In the genomic region with DNA sequence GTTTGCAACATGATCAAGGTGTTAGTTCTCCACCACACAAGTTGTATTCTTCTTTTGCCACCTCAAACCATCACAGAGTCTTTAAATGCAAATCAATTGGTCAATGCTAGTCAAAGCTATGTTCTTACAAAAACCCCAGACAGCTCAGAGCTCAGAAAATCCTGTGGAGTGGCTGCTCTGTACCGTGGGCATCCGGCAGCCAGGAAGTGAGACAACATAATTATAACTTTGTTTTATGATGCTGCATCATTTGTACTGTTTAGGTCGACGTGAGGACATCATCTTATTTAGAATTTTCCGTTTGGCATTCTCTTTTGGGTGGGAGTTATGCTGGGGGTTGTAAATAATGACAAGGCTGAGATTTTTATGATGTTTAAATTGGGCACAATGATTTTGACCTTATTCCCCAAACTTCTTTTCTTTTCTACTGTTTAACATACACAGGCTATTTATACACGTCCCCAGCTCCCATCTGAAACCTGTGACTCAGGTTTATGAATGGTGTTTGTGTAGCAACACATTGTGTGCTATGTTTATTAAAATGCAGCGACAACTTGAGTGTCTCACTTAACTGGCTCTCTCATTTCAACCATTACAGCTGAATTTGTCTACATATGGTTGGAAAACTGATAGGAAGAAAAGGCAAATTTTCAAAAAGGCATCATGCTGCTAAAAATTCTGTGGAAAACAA, we compare ENCODE assay signal across 12 cellular contexts.
DNase-seq lines count a peak whose midpoint lies in the region; ATAC-seq and TF ChIP-seq lines count a peak whose summit lies in the region.
"Had no signal": no experiment of that assay in that cellular context is flagged by ENCODE, and none has a peak within 500 bp of the region (broad histone marks: within the 10 kb centered on the region; RNA-seq: fewer than 3 reads in every experiment).

No MANE protein-coding gene starts in this region.

- H3K4me3 ChIP-seq in OCI-LY7 (ENCODE audit: low read depth, low read length, poor library complexity, severe bottlenecking): no peak overlapping the region
- H3K4me3 ChIP-seq in SJCRH30: no peak overlapping the region
- no peak overlapping the region for H3K4me3 ChIP-seq in mammary epithelial cell (replicated peaks in 1 of 3; ENCODE audit: insufficient read depth in 1 of 3, low read depth in 2 of 3, low read length in 3 of 3)
- H3K4me3 ChIP-seq: adrenal gland, sigmoid colon, uterus had no signal

- no peaks in the 10 kb centered on the region for H3K9me3 ChIP-seq in OCI-LY7 (ENCODE audit: low read length)
- no peaks in the 10 kb centered on the region for H3K9me3 ChIP-seq in SJCRH30 (replicated peaks)
- no peaks in the 10 kb centered on the region for H3K9me3 ChIP-seq in mammary epithelial cell (replicated peaks; ENCODE audit: insufficient read depth, low read length)
- H3K9me3 ChIP-seq: adrenal gland, sigmoid colon, uterus had no signal

- H2AFZ ChIP-seq in OCI-LY7 (ENCODE audit: low read length): no peak overlapping the region
- H2AFZ ChIP-seq in mammary epithelial cell (ENCODE audit: low read depth, low read length): no peak overlapping the region

- DNase-seq in OCI-LY7 (ENCODE audit: low spot score) (peak; percentile 4), SJCRH30 (no peak), mammary epithelial cell (no peak), NCI-H1436 (lab: John Stamatoyannopoulos, UW) (no peak)
- DNase-seq in activated CD8-positive, alpha-beta memory T cell treated with anti-CD3 and anti-CD28 coated beads, Interleukin-2, amount 50 U/mL, for 48 hours: no peak
- DNase-seq: activated CD4-positive, alpha-beta T cell treated with anti-CD3 and anti-CD28 coated beads, Interleukin-2, amount 50 U/mL, for 48 hours; adrenal gland; sigmoid colon; uterus had no signal

- no peaks in the 10 kb centered on the region for H3K4me1 ChIP-seq in OCI-LY7 (ENCODE audit: insufficient read depth, low read length, poor library complexity, severe bottlenecking)
- peaks cover 8% of the 10 kb centered on the region for H3K4me1 ChIP-seq in SJCRH30
- no peaks in the 10 kb centered on the region for H3K4me1 ChIP-seq in mammary epithelial cell (ENCODE audit: insufficient read depth, low read length)
- H3K4me1 ChIP-seq: adrenal gland, uterus had no signal

- 0 out of 2 replicates have a peak, but pooled peaks cover 8% of the 10 kb centered on the region for H3K27me3 ChIP-seq in SJCRH30
- H3K27me3 ChIP-seq in mammary epithelial cell (ENCODE audit: insufficient read depth, low read length): no peaks in the 10 kb centered on the region
- H3K27me3 ChIP-seq: adrenal gland, sigmoid colon, uterus had no signal

- H3K27ac ChIP-seq in OCI-LY7 (ENCODE audit: low read depth, low read length, poor library complexity, severe bottlenecking) (no peak overlapping the region), SJCRH30 (no peak overlapping the region), mammary epithelial cell (ENCODE audit: insufficient read depth, low read depth, low read length) (no peak overlapping the region)
- H3K27ac ChIP-seq: adrenal gland, sigmoid colon, uterus had no signal

- dilution Hi-C loops in mammary epithelial cell (cut with HindIII; ENCODE audit: low sequenced_read_pairs): no loop called here

- no peaks in the 10 kb centered on the region for H3K36me3 ChIP-seq in OCI-LY7 (ENCODE audit: insufficient read depth, low read length)
- H3K36me3 ChIP-seq in SJCRH30: no peaks in the 10 kb centered on the region
- no peaks in the 10 kb centered on the region for H3K36me3 ChIP-seq in mammary epithelial cell (ENCODE audit: insufficient read depth, low read length)
- H3K36me3 ChIP-seq: adrenal gland, sigmoid colon, uterus had no signal

- H3K4me2 ChIP-seq in OCI-LY7 (ENCODE audit: low read length) (no peak overlapping the region), mammary epithelial cell (ENCODE audit: insufficient read depth, low read depth, low read length) (no peak overlapping the region)

- H3K79me2 ChIP-seq in OCI-LY7 (ENCODE audit: insufficient read depth, low read depth, low read length) (no peaks in the 10 kb centered on the region), mammary epithelial cell (ENCODE audit: insufficient read depth, low read length) (no peaks in the 10 kb centered on the region)

- WGBS in mammary epithelial cell (ENCODE audit: low coverage, missing lambda C conversion rate): 97% methylated on average over 5 of the region's 7 CpGs

- no peak overlapping the region for H3K9ac ChIP-seq in mammary epithelial cell (ENCODE audit: insufficient read depth, low read length)

- in situ Hi-C loops in mammary epithelial cell (cut with MboI; ENCODE audit: low sequenced_read_pairs in 2 of 2): no loop called here

- POLR2A ChIA-PET in OCI-LY7 (lab: Charles Lee): no interaction called here

- intact Hi-C loops in OCI-LY7 (cut with micrococcal nuclease; ENCODE audit: unreplicated experiment) (no loop called here), mammary epithelial cell (cut with micrococcal nuclease) (no loop called here)

- ATAC-seq in GM18861 (IDR thresholded peaks at IDR 0.05; ENCODE audit: unreplicated experiment): peak; percentile 79
- ATAC-seq in GM21423 (IDR thresholded peaks at IDR 0.05; ENCODE audit: unreplicated experiment): peak; percentile 82
- ATAC-seq in HG03039 (IDR thresholded peaks at IDR 0.05; ENCODE audit: unreplicated experiment): peak; percentile 69

- H3K9me2 ChIP-seq in OCI-LY7 (ENCODE audit: insufficient read depth, low read length): no peaks in the 10 kb centered on the region

- CTCF ChIA-PET in OCI-LY7 (lab: Charles Lee; ENCODE audit: unreplicated experiment) (no interaction called here), mammary epithelial cell (lab: Charles Lee; ENCODE audit: low non-redundant PET) (no interaction called here)

- TF ChIP-seq CTCF in OCI-LY7 (conservative IDR thresholded peaks at IDR 0.05; ENCODE audit: low read length) (no peak), mammary epithelial cell (conservative IDR thresholded peaks at IDR 0.05 in 1 of 2, IDR thresholded peaks at IDR 0.05 in 1 of 2; ENCODE audit: extremely low read depth in 1 of 2, insufficient read depth in 1 of 2, low read depth in 1 of 2, low read length in 2 of 2) (no peak)

- no TSS peak for BruUV-seq in OCI-LY7 (replicated peaks; lab: Mats Ljungman, UMichigan)
- BruUV-seq in mammary epithelial cell (replicated peaks; lab: Mats Ljungman, UMichigan): no TSS peak

- H4K20me1 ChIP-seq in OCI-LY7 (ENCODE audit: insufficient read depth, low read length) (no peaks in the 10 kb centered on the region), mammary epithelial cell (ENCODE audit: insufficient read depth, low read length) (no peaks in the 10 kb centered on the region)
